In genomic region chr13:73876323-73876722, GRCh38 we compare ENCODE assay signal across 17 cellular contexts.
"Had no signal": no experiment of that assay in that cellular context is flagged by ENCODE, and none has a peak within 500 bp of the region (broad histone marks: within the 10 kb centered on the region; RNA-seq: fewer than 3 reads in every experiment).

No MANE protein-coding gene starts in this region.

- H2AFZ ChIP-seq: parathyroid adenoma had no signal

- H3K9me3 ChIP-seq: upper lobe of left lung had no signal

- H3K4me3 ChIP-seq: lung, upper lobe of left lung had no signal

- H3K9ac ChIP-seq: parathyroid adenoma had no signal

- H3K27me3 ChIP-seq: upper lobe of left lung had no signal

- ATAC-seq: activated CD4-positive, alpha-beta T cell treated with anti-CD3 and anti-CD28 coated beads for 36 hours; activated CD8-positive, alpha-beta T cell treated with anti-CD3 and anti-CD28 coated beads for 36 hours; activated T-cell treated with anti-CD3 and anti-CD28 coated beads, Interleukin-2, amount 50 U/mL, for 4 hours; left colon had no signal

- H3K27ac ChIP-seq: parathyroid adenoma, upper lobe of left lung had no signal

- H3K4me1 ChIP-seq: parathyroid adenoma, upper lobe of left lung had no signal

- H3K79me2 ChIP-seq: parathyroid adenoma had no signal

- DNase-seq: activated CD4-positive, alpha-beta T cell treated with anti-CD3 and anti-CD28 coated beads for 36 hours; activated CD8-positive, alpha-beta T cell treated with anti-CD3 and anti-CD28 coated beads for 36 hours; activated effector memory CD4-positive, alpha-beta T cell treated with Interleukin-2 at 50 U/mL for 16 hours; activated naive CD4-positive, alpha-beta T cell treated with anti-CD3 and anti-CD28 coated beads, Interleukin-2, amount 50 U/mL, for 16 hours; activated T-cell treated with anti-CD3 and anti-CD28 coated beads, Interleukin-2, amount 50 U/mL, for 4 hours; caudate nucleus; erythroblast; left colon; stimulated activated CD4-positive, alpha-beta T cell treated with anti-CD3 and anti-CD28 coated beads, Interleukin-15, amount 100 ng/mL, for 24 hours; stimulated activated CD4-positive, alpha-beta T cell treated with anti-CD3 and anti-CD28 coated beads, Interleukin-4, amount 100 ng/mL, for 24 hours; stimulated activated naive CD4-positive, alpha-beta T cell treated with Interleukin-2 at 50 U/mL for 16 hours; T-helper 2 cell; upper lobe of left lung had no signal

- FAIRE-seq: colon, frontal cortex had no signal

- H3K36me3 ChIP-seq: upper lobe of left lung had no signal
